In genomic region chr1:32753532-32754281, GRCh38 we compare ENCODE assay signal across 8 cellular contexts.
DNase-seq lines count a peak whose midpoint lies in the region; ATAC-seq and TF ChIP-seq lines count a peak whose summit lies in the region.

No MANE protein-coding gene starts in this region.

- peak; percentile 77 for DNase-seq in DMS79 treated with DMSO at 0.1 percent for 48 hours (lab: John Stamatoyannopoulos, UW)
- peak; percentile 88 for DNase-seq in NT2/D1 (ENCODE audit: low read depth, low spot score)
- DNase-seq in activated T-cell treated with anti-CD3 and anti-CD28 coated beads, Interleukin-2, amount 50 U/mL, for 1 hour, result peak; percentile 80
- peak; percentile 78 to 86 for DNase-seq in erythroblast (lab: John Stamatoyannopoulos, UW)
- peak; percentile 19 to 37 for DNase-seq in stimulated activated CD8-positive, alpha-beta memory T cell treated with anti-CD3 and anti-CD28 coated beads, Interleukin-7, amount 100 ng/mL, for 48 hours (ENCODE audit: extremely low read depth in 1 of 2, low read depth in 1 of 2)

- H3K27ac ChIP-seq in muscle layer of duodenum (ENCODE audit: low read length), result no peak overlapping the region

- peak overlapping the region; percentile 90 for H3K4me3 ChIP-seq in NT2/D1 (ENCODE audit: insufficient read length, low read depth)
- H3K4me3 ChIP-seq in muscle layer of duodenum (ENCODE audit: low read depth in 1 of 2, low read length in 2 of 2), result peak overlapping the region; percentile 65 to 76

- H3K36me3 ChIP-seq in NT2/D1 (ENCODE audit: insufficient read depth, insufficient read length, low read length), result peaks cover 33% of the 10 kb centered on the region
- no peaks in the 10 kb centered on the region for H3K36me3 ChIP-seq in muscle layer of duodenum (ENCODE audit: control insufficient read depth in 1 of 2, insufficient read depth in 2 of 2, low read length in 2 of 2)

- peaks cover 23% of the 10 kb centered on the region for H3K4me1 ChIP-seq in NT2/D1 (ENCODE audit: insufficient read depth, insufficient read length)
- H3K4me1 ChIP-seq in muscle layer of duodenum (ENCODE audit: control insufficient read depth in 1 of 2, insufficient read depth in 2 of 2, low read length in 2 of 2), result peaks cover 7 to 8% of the 10 kb centered on the region in 2 donors

- ATAC-seq in HG02763 (IDR thresholded peaks at IDR 0.05; ENCODE audit: unreplicated experiment), result peak; percentile 43
- ATAC-seq in HG03135 (IDR thresholded peaks at IDR 0.05; ENCODE audit: unreplicated experiment), result no peak

- TF ChIP-seq POLR2A in erythroblast (IDR thresholded peaks at IDR 0.05; ENCODE audit: low read length), result no peak

- no peaks in the 10 kb centered on the region for H3K9me3 ChIP-seq in NT2/D1 (ENCODE audit: insufficient read depth, low read length)
- no peaks in the 10 kb centered on the region for H3K9me3 ChIP-seq in muscle layer of duodenum (ENCODE audit: control insufficient read depth in 1 of 2, low read length in 2 of 2)

- peak overlapping the region; percentile 94 for H3K9ac ChIP-seq in NT2/D1 (ENCODE audit: insufficient read length, low read depth)

- H3K27me3 ChIP-seq in NT2/D1 (ENCODE audit: insufficient read depth, insufficient read length), result no peaks in the 10 kb centered on the region
- no peaks in the 10 kb centered on the region for H3K27me3 ChIP-seq in muscle layer of duodenum (ENCODE audit: low read depth, low read length)

Comparison
In these comparisons a context has a peak if more than half of its experiments do, and no peak if none do; other contexts are left out.
1. DNase-seq: peak in every context shown above with its lines; median percentile 88 in NT2/D1; 82 in erythroblast; 80 in activated T-cell treated with anti-CD3 and anti-CD28 coated beads, Interleukin-2, amount 50 U/mL, for 1 hour; 77 in DMS79 treated with DMSO at 0.1 percent for 48 hours; 28 in stimulated activated CD8-positive, alpha-beta memory T cell treated with anti-CD3 and anti-CD28 coated beads, Interleukin-7, amount 100 ng/mL, for 48 hours.